ENCODE assay signal across 8 cellular contexts in genomic region chr22:43142881-43143562, GRCh38. TPM values are rescaled to one million over a fixed set of nuclear protein-coding genes. Genes with fewer than 3 reads are reported as not detected.
DNase-seq lines count a peak whose midpoint lies in the region; ATAC-seq and TF ChIP-seq lines count a peak whose summit lies in the region.

TSS of gene MCAT (minus strand) at chr22:43143398. CDS start at chr22:43143348, 50 bp downstream.

- no peak within 1 kb of the TSS for H4K91ac ChIP-seq in H9 (ENCODE audit: insufficient read length, low read depth, low read length)

- H3K4me2 ChIP-seq in H9 (ENCODE audit: insufficient read depth, insufficient read length, low read length), result peak within 1 kb of the TSS; percentile 68
- H3K4me2 ChIP-seq in parathyroid adenoma (ENCODE audit: low read length), result peak within 1 kb of the TSS; percentile 83

- peak within 1 kb of the TSS; percentile 87 to 92 for H3K4me3 Mint-ChIP-seq in H9

- peak within 1 kb of the TSS; percentile 58 for H3K14ac ChIP-seq in H9 (ENCODE audit: insufficient read depth, low read length)

- H3K9me3 ChIP-seq in H9 (ENCODE audit: control insufficient read depth, low read depth, low read length) (no peaks in the 10 kb centered on the region), parathyroid adenoma (ENCODE audit: control insufficient read depth, low read length) (no peaks in the 10 kb centered on the region), thyroid gland (no peaks in the 10 kb centered on the region)

- H3K36me3 ChIP-seq in parathyroid adenoma (ENCODE audit: control insufficient read depth, insufficient read depth, low read length) (no peaks in the 10 kb centered on the region), thyroid gland (peaks cover 6 to 7% of the 10 kb centered on the region in 2 donors)

- H3K23ac ChIP-seq in H9 (ENCODE audit: insufficient read length, low read depth, low read length), result no peak within 1 kb of the TSS

- WGBS in H9 (ENCODE audit: extremely low coverage, insufficient read length, low lambda C conversion rate), result no CpG with 5 or more reads among the region's 83 CpGs
- 0 to 1% methylated on average over 6 to 29 of the region's 83 CpGs for WGBS in thyroid gland, 2 donors

- no peak for TF ChIP-seq CTCF in H9 (conservative IDR thresholded peaks at IDR 0.05)
- no peak for TF ChIP-seq CTCF in parathyroid adenoma (IDR thresholded peaks at IDR 0.05)
- TF ChIP-seq CTCF in thyroid gland (IDR thresholded peaks at IDR 0.05), result peak in 1 of 6 experiments; percentile 15

- H3K79me2 ChIP-seq in H9 (ENCODE audit: insufficient read depth, low read length) (no peaks in the 10 kb centered on the region), parathyroid adenoma (peaks cover 8% of the 10 kb centered on the region)

- H3K27me3 Mint-ChIP-seq in H9 (ENCODE audit: low read depth), result peaks cover 6% of the 10 kb centered on the region

- peak; percentile 96 for ATAC-seq in Right ventricle myocardium superior (ENCODE audit: poor library complexity)

- no peak within 1 kb of the TSS for H3K27ac ChIP-seq in H9 (ENCODE audit: insufficient read length, low read depth, low read length)
- H3K27ac ChIP-seq in parathyroid adenoma, result peak within 1 kb of the TSS; percentile 64
- peak within 1 kb of the TSS in 2 of 3 donors; percentile 35 to 61 for H3K27ac ChIP-seq in thyroid gland

- no peaks in the 10 kb centered on the region for H4K20me1 ChIP-seq in H9 (ENCODE audit: control insufficient read depth, insufficient read depth, insufficient read length)

- H3K27ac Mint-ChIP-seq in H9, result peak within 1 kb of the TSS; percentile 31 to 91 (median 72); a peak in 4 of 7 replicates

- H3K9ac ChIP-seq in H9 (ENCODE audit: extremely low read depth, insufficient read length, low read length) (peak within 1 kb of the TSS; percentile 39), parathyroid adenoma (peak within 1 kb of the TSS; percentile 7)

- H3K18ac ChIP-seq in H9 (ENCODE audit: insufficient read length, low read depth, low read length), result peak within 1 kb of the TSS; percentile 72

- no peak within 1 kb of the TSS for H2BK15ac ChIP-seq in H9 (ENCODE audit: low read depth, low read length)

- TF ChIP-seq POLR2A in thyroid gland (IDR thresholded peaks at IDR 0.05), result peak in 1 of 2 donors; percentile 72

- no peak within 1 kb of the TSS for H3K56ac ChIP-seq in H9 (ENCODE audit: insufficient read length, low read depth, low read length)

- H4K8ac ChIP-seq in H9 (replicated peaks; ENCODE audit: insufficient read length, low read depth, low read length), result no peak within 1 kb of the TSS

- peak within 1 kb of the TSS; percentile 84 for H3K4me3 ChIP-seq in parathyroid adenoma (ENCODE audit: low read depth, low read length)
- H3K4me3 ChIP-seq in thyroid gland (replicated peaks in 1 of 3), result peak within 1 kb of the TSS; percentile 93 to 96 (median 96)

- no peak within 1 kb of the TSS for H2AK5ac ChIP-seq in H9 (ENCODE audit: insufficient read length, low read length)

- H2AFZ ChIP-seq in H9 (ENCODE audit: low read length) (no peak within 1 kb of the TSS), parathyroid adenoma (peak within 1 kb of the TSS; percentile 88)

- peaks cover 0 to 9% of the 10 kb centered on the region in 2 experiments; a peak in 2 of 4 replicates for H3K4me1 Mint-ChIP-seq in H9

- H3K23me2 ChIP-seq in H9 (ENCODE audit: insufficient read length, low read depth, low read length, poor library complexity, severe bottlenecking), result peaks cover 3% of the 10 kb centered on the region

- no peaks in the 10 kb centered on the region for H3K9me3 Mint-ChIP-seq in H9

- H3K4me1 ChIP-seq in H9 (ENCODE audit: insufficient read depth, low read length) (no peaks in the 10 kb centered on the region), parathyroid adenoma (peaks cover 3% of the 10 kb centered on the region), thyroid gland (peaks cover 13 to 15% of the 10 kb centered on the region in 2 donors)

- H4K5ac ChIP-seq in H9 (ENCODE audit: insufficient read length, low read depth, low read length), result no peak within 1 kb of the TSS

- no peak within 1 kb of the TSS for H2BK12ac ChIP-seq in H9 (ENCODE audit: insufficient read length, low read depth, low read length)

- H3K36me3 Mint-ChIP-seq in H9 (ENCODE audit: insufficient read depth in 1 of 3, low read depth in 3 of 3), result peaks cover 12 to 30% (median 27%) of the 10 kb centered on the region in 3 experiments; a peak in 6 of 7 replicates

- no peak within 1 kb of the TSS for H2BK120ac ChIP-seq in H9 (ENCODE audit: low read depth, low read length, poor library complexity, severe bottlenecking)

- intact Hi-C loops in Right ventricle myocardium superior (cut with DNase I) (no loop called here), thyroid gland (cut with DNase I) (no loop called here)

- H3K27me3 ChIP-seq in H9 (ENCODE audit: insufficient read depth, low read length) (no peaks in the 10 kb centered on the region), parathyroid adenoma (ENCODE audit: control insufficient read depth, insufficient read depth, low read length) (no peaks in the 10 kb centered on the region), thyroid gland (no peaks in the 10 kb centered on the region)

- H3T11ph ChIP-seq in H9 (ENCODE audit: low read length), result no peak within 1 kb of the TSS

- H3K79me1 ChIP-seq in H9 (ENCODE audit: insufficient read depth, low read depth, low read length, poor library complexity, severe bottlenecking), result no peaks in the 10 kb centered on the region

- peak; percentile 72 for DNase-seq in GDM1 (lab: John Stamatoyannopoulos, UW)
- DNase-seq in H9, result peak; percentile 75
- peak; percentile 88 for DNase-seq in NAMALWA (ENCODE audit: low spot score)
- peak; percentile 55 for DNase-seq in SW480 (ENCODE audit: low spot score)
- peak; percentile 54 for DNase-seq in activated naive CD8-positive, alpha-beta T cell treated with anti-CD3 and anti-CD28 coated beads, Interleukin-2, amount 50 U/mL, for 16 hours (ENCODE audit: low read depth, low spot score)
- peak; percentile 91 for DNase-seq in Right ventricle myocardium superior
- peak; percentile 85 for DNase-seq in thyroid gland

- no peak within 1 kb of the TSS for H3K4ac ChIP-seq in H9 (ENCODE audit: low read depth, low read length)

- no peak within 1 kb of the TSS for H2BK20ac ChIP-seq in H9 (ENCODE audit: low read depth, low read length, poor library complexity, severe bottlenecking)

- H2BK5ac ChIP-seq in H9 (ENCODE audit: insufficient read length, low read length), result no peak within 1 kb of the TSS

RNA-seq across cellular contexts. Expression of gene MCAT, which starts in this region (rescaled TPM):
- 20.3 and 21.5 TPM in 2 replicates for total RNA-seq in H9 (2021)
- 16.9 TPM for total RNA-seq in Right ventricle myocardium superior
- 10 to 100 TPM; 28.4 to 48.5 (median 38.3) TPM for total RNA-seq in thyroid gland
